In genomic region chr3:77321646-77322045, GRCh38 we compare ENCODE assay signal across 2 cellular contexts.
TF ChIP-seq lines count a peak whose summit lies in the region.

No MANE protein-coding gene starts in this region.

TF ChIP-seq in GM23338, 12 proteins besides CTCF, POLR2A, EP300 and RAD21:
- TF ChIP-seq EZH2phosphoT487 (IDR thresholded peaks at IDR 0.05; ENCODE audit: unreplicated experiment) (no peak), NANOG (IDR thresholded peaks at IDR 0.05; ENCODE audit: borderline replicate concordance) (no peak), JUNB (IDR thresholded peaks at IDR 0.05; ENCODE audit: unreplicated experiment) (no peak), POLR2AphosphoS5 (IDR thresholded peaks at IDR 0.05; ENCODE audit: low read depth) (no peak)

TF ChIP-seq in K562, 482 proteins besides CTCF, POLR2A, EP300 and RAD21:
- no peak for TF ChIP-seq HDAC3 (IDR thresholded peaks at IDR 0.05; ENCODE audit: borderline replicate concordance, partially characterized antibody)
